Comparison of ENCODE assay signal across 39 cellular contexts in genomic region chr2:21024198-21024597, GRCh38. TPM values are rescaled to one million over a fixed set of nuclear protein-coding genes. Genes with fewer than 3 reads are reported as not detected.
"Had no signal": no experiment of that assay in that cellular context is flagged by ENCODE, and none has a peak within 500 bp of the region (broad histone marks: within the 10 kb centered on the region; RNA-seq: fewer than 3 reads in every experiment).

No MANE protein-coding gene starts in this region.

- FAIRE-seq: bronchial epithelial cell had no signal

- H3K27ac ChIP-seq: ascending aorta, cardiac muscle cell, WERI-Rb-1 had no signal

- H3K36me3 Mint-ChIP-seq: activated CD8-positive, alpha-beta memory T cell treated with anti-CD3 and anti-CD28 coated beads, Interleukin-2, amount 10 ng/mL, durations not matched to agents 7 days and 5 days; activated naive CD4-positive, alpha-beta T cell treated with anti-CD3 and anti-CD28 coated beads, Interleukin-2, amount 10 ng/mL, durations not matched to agents 7 days and 5 days; activated naive CD4-positive, alpha-beta T cell treated with anti-CD3 and anti-CD28 coated beads, Interleukin-2, amount 50 U/mL, for 24 hours; activated naive CD8-positive, alpha-beta T cell; activated naive CD8-positive, alpha-beta T cell treated with anti-CD3 and anti-CD28 coated beads, Interleukin-2, amount 10 ng/mL, durations not matched to agents 7 days and 5 days; brain; WTC11 had no signal

- H3K9me3 ChIP-seq: ascending aorta had no signal

- ATAC-seq: activated CD4-positive, alpha-beta T cell treated with anti-CD3 and anti-CD28 coated beads for 36 hours; activated CD4-positive, CD25-positive, alpha-beta regulatory T cell treated with anti-CD3 and anti-CD28 coated beads, Interleukin-2, amount 50 U/mL, for 24 hours; activated CD8-positive, alpha-beta memory T cell treated with anti-CD3 and anti-CD28 coated beads, Interleukin-2, amount 10 ng/mL, durations not matched to agents 7 days and 5 days; activated CD8-positive, alpha-beta T cell treated with anti-CD3 and anti-CD28 coated beads, Interleukin-2, amount 10 ng/mL, durations not matched to agents 7 days and 5 days; activated naive CD8-positive, alpha-beta T cell treated with anti-CD3 and anti-CD28 coated beads, Interleukin-2, amount 50 U/mL, for 24 hours; WTC11 had no signal

- H3K4me3 ChIP-seq: ascending aorta, cardiac muscle cell had no signal

- DNase-seq: activated CD4-positive, alpha-beta memory T cell treated with anti-CD3 and anti-CD28 coated beads, Interleukin-2, amount 10 ng/mL, durations not matched to agents 7 days and 5 days; activated CD4-positive, alpha-beta T cell treated with anti-CD3 and anti-CD28 coated beads for 1 hour; activated CD4-positive, alpha-beta T cell treated with anti-CD3 and anti-CD28 coated beads for 36 hours; activated CD4-positive, alpha-beta T cell treated with anti-CD3 and anti-CD28 coated beads for 48 hours; activated CD4-positive, alpha-beta T cell treated with anti-CD3 and anti-CD28 coated beads, Interleukin-2, amount 10 ng/mL, durations not matched to agents 7 days and 5 days; activated CD4-positive, alpha-beta T cell treated with anti-CD3 and anti-CD28 coated beads, Interleukin-2, amount 50 U/mL, for 48 hours; activated CD4-positive, CD25-positive, alpha-beta regulatory T cell; activated CD8-positive, alpha-beta memory T cell treated with anti-CD3 and anti-CD28 coated beads for 24 hours; activated CD8-positive, alpha-beta memory T cell treated with anti-CD3 and anti-CD28 coated beads, Interleukin-2, amount 10 ng/mL, durations not matched to agents 7 days and 5 days; activated CD8-positive, alpha-beta memory T cell treated with anti-CD3 and anti-CD28 coated beads, Interleukin-2, amount 50 U/mL, for 48 hours; activated CD8-positive, alpha-beta T cell treated with anti-CD3 and anti-CD28 coated beads, Interleukin-2, amount 10 ng/mL, durations not matched to agents 7 days and 5 days; activated effector memory CD4-positive, alpha-beta T cell treated with Interleukin-2 at 50 U/mL for 16 hours; activated gamma-delta T cell; activated naive CD4-positive, alpha-beta T cell treated with anti-CD3 and anti-CD28 coated beads, Interleukin-2, amount 10 ng/mL, durations not matched to agents 7 days and 5 days; activated naive CD4-positive, alpha-beta T cell treated with Interleukin-2 at 50 U/mL for 16 hours; activated naive CD8-positive, alpha-beta T cell treated with anti-CD3 and anti-CD28 coated beads, Interleukin-2, amount 10 ng/mL, durations not matched to agents 7 days and 5 days; activated naive CD8-positive, alpha-beta T cell treated with anti-CD3 and anti-CD28 coated beads, Interleukin-2, amount 50 U/mL, for 24 hours; activated T-cell treated with anti-CD3 and anti-CD28 coated beads, Interleukin-2, amount 50 U/mL, for 24 hours; activated T-cell treated with anti-CD3 and anti-CD28 coated beads, Interleukin-2, amount 50 U/mL, for 48 hours; amygdala; anterior cingulate cortex; caudate nucleus; cerebellar nuclear complex; T-helper 1 cell; T-helper 2 cell; T-helper 9 cell; WERI-Rb-1 had no signal

- H3K27ac Mint-ChIP-seq: activated CD4-positive, alpha-beta memory T cell treated with anti-CD3 and anti-CD28 coated beads, Interleukin-2, amount 10 ng/mL, durations not matched to agents 7 days and 5 days; activated CD4-positive, alpha-beta T cell treated with anti-CD3 and anti-CD28 coated beads for 36 hours; activated CD4-positive, alpha-beta T cell treated with anti-CD3 and anti-CD28 coated beads, Interleukin-2, amount 10 ng/mL, durations not matched to agents 7 days and 5 days; activated CD8-positive, alpha-beta memory T cell treated with anti-CD3 and anti-CD28 coated beads, Interleukin-2, amount 10 ng/mL, durations not matched to agents 7 days and 5 days; activated CD8-positive, alpha-beta T cell treated with anti-CD3 and anti-CD28 coated beads, Interleukin-2, amount 10 ng/mL, durations not matched to agents 7 days and 5 days; activated naive CD4-positive, alpha-beta T cell treated with anti-CD3 and anti-CD28 coated beads, Interleukin-2, amount 10 ng/mL, durations not matched to agents 7 days and 5 days; activated naive CD4-positive, alpha-beta T cell treated with anti-CD3 and anti-CD28 coated beads, Interleukin-2, amount 50 U/mL, for 24 hours; activated naive CD8-positive, alpha-beta T cell; activated naive CD8-positive, alpha-beta T cell treated with anti-CD3 and anti-CD28 coated beads, Interleukin-2, amount 10 ng/mL, durations not matched to agents 7 days and 5 days; activated naive CD8-positive, alpha-beta T cell treated with anti-CD3 and anti-CD28 coated beads, Interleukin-2, amount 50 U/mL, for 24 hours; activated T-cell treated with anti-CD3 and anti-CD28 coated beads, Interleukin-2, amount 50 U/mL, for 24 hours; activated T-helper 2 cell treated with anti-CD3 and anti-CD28 coated beads, Interferon-gamma antibody, Interleukin-2, Interleukin-4, amounts not matched to agents 10 μg/mL and 5 μg/mL and 100 μg/mL, durations not matched to agents 14 hours and 24 hours and 36 hours; brain; T-helper 1 cell treated with Interleukin-12 subunit alpha and Interleukin-12 subunit beta and Interleukin-4 antibody, amounts not matched to agents 30 μg/mL and 1 μg/mL, for 36 hours; T-helper 2 cell treated with Interferon-gamma antibody and Interleukin-4, amounts not matched to agents 5 μg/mL and 100 μg/mL, for 36 hours; WTC11 had no signal

- H3K27me3 Mint-ChIP-seq: activated naive CD8-positive, alpha-beta T cell treated with anti-CD3 and anti-CD28 coated beads, Interleukin-2, amount 10 ng/mL, durations not matched to agents 7 days and 5 days had no signal

- H3K4me3 Mint-ChIP-seq: activated CD4-positive, alpha-beta memory T cell treated with anti-CD3 and anti-CD28 coated beads, Interleukin-2, amount 10 ng/mL, durations not matched to agents 7 days and 5 days; activated CD4-positive, alpha-beta T cell treated with anti-CD3 and anti-CD28 coated beads for 36 hours; activated CD4-positive, alpha-beta T cell treated with anti-CD3 and anti-CD28 coated beads, Interleukin-2, amount 10 ng/mL, durations not matched to agents 7 days and 5 days; activated CD8-positive, alpha-beta memory T cell treated with anti-CD3 and anti-CD28 coated beads, Interleukin-2, amount 10 ng/mL, durations not matched to agents 7 days and 5 days; activated CD8-positive, alpha-beta T cell treated with anti-CD3 and anti-CD28 coated beads, Interleukin-2, amount 10 ng/mL, durations not matched to agents 7 days and 5 days; activated naive CD4-positive, alpha-beta T cell treated with anti-CD3 and anti-CD28 coated beads, Interleukin-2, amount 10 ng/mL, durations not matched to agents 7 days and 5 days; activated naive CD4-positive, alpha-beta T cell treated with anti-CD3 and anti-CD28 coated beads, Interleukin-2, amount 50 U/mL, for 24 hours; activated naive CD8-positive, alpha-beta T cell; activated naive CD8-positive, alpha-beta T cell treated with anti-CD3 and anti-CD28 coated beads, Interleukin-2, amount 10 ng/mL, durations not matched to agents 7 days and 5 days; activated naive CD8-positive, alpha-beta T cell treated with anti-CD3 and anti-CD28 coated beads, Interleukin-2, amount 50 U/mL, for 24 hours; activated T-cell treated with anti-CD3 and anti-CD28 coated beads, Interleukin-2, amount 50 U/mL, for 24 hours; brain; central memory CD8-positive, alpha-beta T cell; T-helper 1 cell treated with Interleukin-12 subunit alpha and Interleukin-12 subunit beta and Interleukin-4 antibody, amounts not matched to agents 30 μg/mL and 1 μg/mL, for 36 hours; T-helper 2 cell treated with Interferon-gamma antibody and Interleukin-4, amounts not matched to agents 5 μg/mL and 100 μg/mL, for 36 hours; WTC11 had no signal

- H3K36me3 ChIP-seq: ascending aorta, cardiac muscle cell, WERI-Rb-1 had no signal

- H3K9me3 Mint-ChIP-seq: activated CD4-positive, alpha-beta memory T cell treated with anti-CD3 and anti-CD28 coated beads, Interleukin-2, amount 10 ng/mL, durations not matched to agents 7 days and 5 days; activated CD4-positive, alpha-beta T cell treated with anti-CD3 and anti-CD28 coated beads, Interleukin-2, amount 10 ng/mL, durations not matched to agents 7 days and 5 days; activated naive CD4-positive, alpha-beta T cell treated with anti-CD3 and anti-CD28 coated beads, Interleukin-2, amount 10 ng/mL, durations not matched to agents 7 days and 5 days; activated naive CD4-positive, alpha-beta T cell treated with anti-CD3 and anti-CD28 coated beads, Interleukin-2, amount 50 U/mL, for 24 hours; activated naive CD8-positive, alpha-beta T cell treated with anti-CD3 and anti-CD28 coated beads, Interleukin-2, amount 10 ng/mL, durations not matched to agents 7 days and 5 days; activated naive CD8-positive, alpha-beta T cell treated with anti-CD3 and anti-CD28 coated beads, Interleukin-2, amount 50 U/mL, for 24 hours; activated T-cell treated with anti-CD3 and anti-CD28 coated beads, Interleukin-2, amount 50 U/mL, for 24 hours; activated T-helper 2 cell treated with anti-CD3 and anti-CD28 coated beads, Interferon-gamma antibody, Interleukin-2, Interleukin-4, amounts not matched to agents 10 μg/mL and 5 μg/mL and 100 μg/mL, durations not matched to agents 14 hours and 24 hours and 36 hours; brain; central memory CD8-positive, alpha-beta T cell; T-helper 1 cell treated with Interleukin-12 subunit alpha and Interleukin-12 subunit beta and Interleukin-4 antibody, amounts not matched to agents 30 μg/mL and 1 μg/mL, for 36 hours; T-helper 2 cell treated with Interferon-gamma antibody and Interleukin-4, amounts not matched to agents 5 μg/mL and 100 μg/mL, for 36 hours; WTC11 had no signal

- H3K4me1 Mint-ChIP-seq: activated CD4-positive, alpha-beta memory T cell treated with anti-CD3 and anti-CD28 coated beads, Interleukin-2, amount 10 ng/mL, durations not matched to agents 7 days and 5 days; activated CD4-positive, alpha-beta T cell treated with anti-CD3 and anti-CD28 coated beads for 36 hours; activated CD4-positive, alpha-beta T cell treated with anti-CD3 and anti-CD28 coated beads, Interleukin-2, amount 10 ng/mL, durations not matched to agents 7 days and 5 days; activated CD8-positive, alpha-beta memory T cell treated with anti-CD3 and anti-CD28 coated beads, Interleukin-2, amount 10 ng/mL, durations not matched to agents 7 days and 5 days; activated naive CD4-positive, alpha-beta T cell treated with anti-CD3 and anti-CD28 coated beads, Interleukin-2, amount 10 ng/mL, durations not matched to agents 7 days and 5 days; activated naive CD4-positive, alpha-beta T cell treated with anti-CD3 and anti-CD28 coated beads, Interleukin-2, amount 50 U/mL, for 24 hours; activated naive CD8-positive, alpha-beta T cell treated with anti-CD3 and anti-CD28 coated beads, Interleukin-2, amount 10 ng/mL, durations not matched to agents 7 days and 5 days; activated naive CD8-positive, alpha-beta T cell treated with anti-CD3 and anti-CD28 coated beads, Interleukin-2, amount 50 U/mL, for 24 hours; brain; central memory CD8-positive, alpha-beta T cell; WTC11 had no signal

- H3K27me3 ChIP-seq: ascending aorta had no signal

RNA-seq across cellular contexts. Expression of gene APOB, which starts 19.7 kb away (rescaled TPM):
- total RNA-seq: activated CD4-positive, alpha-beta memory T cell treated with anti-CD3 and anti-CD28 coated beads, Interleukin-2, amount 10 ng/mL, durations not matched to agents 7 days and 5 days; activated CD4-positive, alpha-beta T cell treated with anti-CD3 and anti-CD28 coated beads for 36 hours; activated CD4-positive, alpha-beta T cell treated with anti-CD3 and anti-CD28 coated beads, Interleukin-2, amount 10 ng/mL, durations not matched to agents 7 days and 5 days; activated CD8-positive, alpha-beta memory T cell treated with anti-CD3 and anti-CD28 coated beads, Interleukin-2, amount 10 ng/mL, durations not matched to agents 7 days and 5 days; activated CD8-positive, alpha-beta T cell treated with anti-CD3 and anti-CD28 coated beads, Interleukin-2, amount 10 ng/mL, durations not matched to agents 7 days and 5 days; activated naive CD8-positive, alpha-beta T cell treated with anti-CD3 and anti-CD28 coated beads, Interleukin-2, amount 10 ng/mL, durations not matched to agents 7 days and 5 days; activated T-helper 2 cell treated with anti-CD3 and anti-CD28 coated beads, Interferon-gamma antibody, Interleukin-2, Interleukin-4, amounts not matched to agents 10 μg/mL and 5 μg/mL and 100 μg/mL, durations not matched to agents 14 hours and 24 hours and 36 hours had no signal
